Comparison of ENCODE assay signal across 10 cellular contexts in the genomic region with DNA sequence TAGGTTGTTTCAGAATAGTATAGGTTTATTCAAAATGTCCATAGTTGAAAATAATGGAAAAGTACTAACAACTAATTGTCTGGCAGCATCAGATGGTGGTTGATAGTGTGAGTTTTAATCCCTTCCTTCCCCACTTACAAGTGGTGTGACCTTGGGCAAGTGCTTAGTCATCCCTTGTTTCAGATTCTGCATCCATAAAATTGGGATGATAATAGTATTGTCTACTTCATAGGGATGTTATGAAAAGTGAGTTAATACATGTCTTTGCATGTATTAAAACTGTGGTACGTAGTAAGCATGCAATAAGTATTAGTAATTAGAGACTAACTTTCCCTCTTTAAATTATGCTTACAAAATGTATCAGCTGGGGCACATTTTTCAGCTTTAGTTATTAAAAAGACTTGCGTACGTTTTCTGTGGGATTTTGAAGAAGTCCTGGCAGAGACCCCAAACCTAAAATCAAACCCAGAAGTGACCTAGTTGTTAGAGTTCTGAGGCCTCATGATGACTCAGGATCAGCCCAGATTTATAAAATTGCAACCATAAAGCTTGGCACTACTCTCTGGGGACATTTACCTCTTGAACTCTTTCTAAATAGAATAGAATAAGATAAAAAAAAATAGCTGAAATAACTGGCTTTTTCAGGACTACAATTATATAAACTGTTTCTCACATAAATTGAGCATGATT.
A peak's percentile ranks its signal among the peaks of the same experiment; 100 is the strongest.
DNase-seq lines count a peak whose midpoint lies in the region; ATAC-seq lines count a peak whose summit lies in the region.
"Had no signal": no experiment of that assay in that cellular context is flagged by ENCODE, and none has a peak within 500 bp of the region (broad histone marks: within the 10 kb centered on the region; RNA-seq: fewer than 3 reads in every experiment).

No MANE protein-coding gene starts in this region.

- H3K4me1 Mint-ChIP-seq in activated naive CD4-positive, alpha-beta T cell treated with anti-CD3 and anti-CD28 coated beads, Interleukin-2, amount 10 ng/mL, durations not matched to agents 7 days and 5 days: peaks cover 86% of the 10 kb centered on the region
- peaks cover 57 to 76% of the 10 kb centered on the region in 2 donors for H3K4me1 Mint-ChIP-seq in stimulated activated naive B cell treated with anti-CD40 and anti-IgM and Interleukin-4, amounts not matched to agents 10 μg/mL and 1 μg/mL and 100 μg/mL, for 72 hours

- DNase-seq in activated naive CD4-positive, alpha-beta T cell treated with anti-CD3 and anti-CD28 coated beads, Interleukin-2, amount 10 ng/mL, durations not matched to agents 7 days and 5 days: no peak
- DNase-seq in activated naive CD4-positive, alpha-beta T cell treated with anti-CD3 and anti-CD28 coated beads, Interleukin-2, amount 50 U/mL, for 16 hours: no peak
- DNase-seq in OCI-M1 (lab: John Stamatoyannopoulos, UW) (peak; percentile 48), dedifferentiated amniotic fluid mesenchymal stem cell (ENCODE audit: extremely low spot score) (peak; percentile 30), NCI-H146 (lab: John Stamatoyannopoulos, UW) (no peak), NCI-H2081 treated with DMSO at 0.1 percent for 48 hours (lab: John Stamatoyannopoulos, UW) (no peak)
- DNase-seq in stimulated activated naive B cell treated with anti-CD40 and anti-IgM and Interleukin-4, amounts not matched to agents 10 μg/mL and 1 μg/mL and 100 μg/mL, for 72 hours: no peak
- DNase-seq: NCI-H524 treated with DMSO at 0.1 percent for 48 hours, T1000 had no signal

- CTCF ChIA-PET in activated naive CD4-positive, alpha-beta T cell treated with anti-CD3 and anti-CD28 coated beads, Interleukin-2, amount 10 ng/mL, durations not matched to agents 7 days and 5 days (lab: Charles Lee): interaction anchor here (0.6 to 3.5 kb wide), 20 partner anchors 8 to 384 kb away, joined by 3 to 47 read pairs (median 4); partner anchors contain the start of gene ITGA4

- peak overlapping the region; percentile 35 for H3K27ac Mint-ChIP-seq in activated naive CD4-positive, alpha-beta T cell treated with anti-CD3 and anti-CD28 coated beads, Interleukin-2, amount 10 ng/mL, durations not matched to agents 7 days and 5 days
- peak overlapping the region; percentile 75 for H3K27ac Mint-ChIP-seq in stimulated activated naive B cell treated with anti-CD40 and anti-IgM and Interleukin-4, amounts not matched to agents 10 μg/mL and 1 μg/mL and 100 μg/mL, for 72 hours

- ATAC-seq in stimulated activated naive B cell treated with anti-CD40 and anti-IgM and Interleukin-4, amounts not matched to agents 10 μg/mL and 1 μg/mL and 100 μg/mL, for 72 hours (replicated peaks): no peak
- no peak for ATAC-seq in HG03139 (IDR thresholded peaks at IDR 0.05; ENCODE audit: unreplicated experiment)

- H3K27me3 Mint-ChIP-seq in activated naive CD4-positive, alpha-beta T cell treated with anti-CD3 and anti-CD28 coated beads, Interleukin-2, amount 10 ng/mL, durations not matched to agents 7 days and 5 days: no peaks in the 10 kb centered on the region
- no peaks in the 10 kb centered on the region for H3K27me3 Mint-ChIP-seq in stimulated activated naive B cell treated with anti-CD40 and anti-IgM and Interleukin-4, amounts not matched to agents 10 μg/mL and 1 μg/mL and 100 μg/mL, for 72 hours

- no peaks in the 10 kb centered on the region for H3K9me3 Mint-ChIP-seq in activated naive CD4-positive, alpha-beta T cell treated with anti-CD3 and anti-CD28 coated beads, Interleukin-2, amount 10 ng/mL, durations not matched to agents 7 days and 5 days
- H3K9me3 Mint-ChIP-seq in stimulated activated naive B cell treated with anti-CD40 and anti-IgM and Interleukin-4, amounts not matched to agents 10 μg/mL and 1 μg/mL and 100 μg/mL, for 72 hours: no peaks in the 10 kb centered on the region

- H3K4me3 Mint-ChIP-seq in activated naive CD4-positive, alpha-beta T cell treated with anti-CD3 and anti-CD28 coated beads, Interleukin-2, amount 10 ng/mL, durations not matched to agents 7 days and 5 days: peak overlapping the region; percentile 11
- no peak overlapping the region for H3K4me3 Mint-ChIP-seq in stimulated activated naive B cell treated with anti-CD40 and anti-IgM and Interleukin-4, amounts not matched to agents 10 μg/mL and 1 μg/mL and 100 μg/mL, for 72 hours

- H3K36me3 Mint-ChIP-seq in activated naive CD4-positive, alpha-beta T cell treated with anti-CD3 and anti-CD28 coated beads, Interleukin-2, amount 10 ng/mL, durations not matched to agents 7 days and 5 days: peaks cover 73% of the 10 kb centered on the region
- peaks cover 22 to 36% of the 10 kb centered on the region in 2 donors for H3K36me3 Mint-ChIP-seq in stimulated activated naive B cell treated with anti-CD40 and anti-IgM and Interleukin-4, amounts not matched to agents 10 μg/mL and 1 μg/mL and 100 μg/mL, for 72 hours

Comparison
In these comparisons a context has a peak if more than half of its experiments do, and no peak if none do; other contexts are left out.
1. DNase-seq: peak in OCI-M1 (single experiment) and dedifferentiated amniotic fluid mesenchymal stem cell (single experiment); none in activated naive CD4-positive, alpha-beta T cell treated with anti-CD3 and anti-CD28 coated beads, Interleukin-2, amount 10 ng/mL, durations not matched to agents 7 days and 5 days (single experiment), activated naive CD4-positive, alpha-beta T cell treated with anti-CD3 and anti-CD28 coated beads, Interleukin-2, amount 50 U/mL, for 16 hours (single experiment), stimulated activated naive B cell treated with anti-CD40 and anti-IgM and Interleukin-4, amounts not matched to agents 10 μg/mL and 1 μg/mL and 100 μg/mL, for 72 hours (single experiment), NCI-H146 (single experiment) and NCI-H2081 treated with DMSO at 0.1 percent for 48 hours (single experiment).